1 cellular context compared by ENCODE assay signal in the genomic region with DNA sequence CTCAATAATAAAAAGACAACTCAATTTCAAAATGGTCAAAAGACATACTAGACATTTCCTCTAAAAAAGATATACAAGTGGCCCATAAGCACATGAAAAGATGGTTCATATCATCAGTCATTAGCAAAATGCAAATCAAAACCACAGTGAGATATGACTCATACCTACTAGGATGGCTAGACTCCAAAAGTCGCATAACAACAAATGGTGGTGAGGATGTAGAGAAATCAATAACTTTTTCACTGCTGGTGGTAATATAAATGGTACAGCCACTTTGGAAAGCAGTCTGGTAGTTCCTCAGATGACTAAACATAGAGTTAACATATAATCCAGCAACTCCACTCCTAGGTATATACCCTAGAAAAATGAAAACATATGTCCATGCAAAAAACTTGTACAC.
TF ChIP-seq lines count a peak whose summit lies in the region.

No MANE protein-coding gene starts in this region.

TF ChIP-seq in GM23338, 12 proteins besides CTCF, POLR2A, EP300 and RAD21 (continued from another document):
- TF ChIP-seq, protein P1, sequence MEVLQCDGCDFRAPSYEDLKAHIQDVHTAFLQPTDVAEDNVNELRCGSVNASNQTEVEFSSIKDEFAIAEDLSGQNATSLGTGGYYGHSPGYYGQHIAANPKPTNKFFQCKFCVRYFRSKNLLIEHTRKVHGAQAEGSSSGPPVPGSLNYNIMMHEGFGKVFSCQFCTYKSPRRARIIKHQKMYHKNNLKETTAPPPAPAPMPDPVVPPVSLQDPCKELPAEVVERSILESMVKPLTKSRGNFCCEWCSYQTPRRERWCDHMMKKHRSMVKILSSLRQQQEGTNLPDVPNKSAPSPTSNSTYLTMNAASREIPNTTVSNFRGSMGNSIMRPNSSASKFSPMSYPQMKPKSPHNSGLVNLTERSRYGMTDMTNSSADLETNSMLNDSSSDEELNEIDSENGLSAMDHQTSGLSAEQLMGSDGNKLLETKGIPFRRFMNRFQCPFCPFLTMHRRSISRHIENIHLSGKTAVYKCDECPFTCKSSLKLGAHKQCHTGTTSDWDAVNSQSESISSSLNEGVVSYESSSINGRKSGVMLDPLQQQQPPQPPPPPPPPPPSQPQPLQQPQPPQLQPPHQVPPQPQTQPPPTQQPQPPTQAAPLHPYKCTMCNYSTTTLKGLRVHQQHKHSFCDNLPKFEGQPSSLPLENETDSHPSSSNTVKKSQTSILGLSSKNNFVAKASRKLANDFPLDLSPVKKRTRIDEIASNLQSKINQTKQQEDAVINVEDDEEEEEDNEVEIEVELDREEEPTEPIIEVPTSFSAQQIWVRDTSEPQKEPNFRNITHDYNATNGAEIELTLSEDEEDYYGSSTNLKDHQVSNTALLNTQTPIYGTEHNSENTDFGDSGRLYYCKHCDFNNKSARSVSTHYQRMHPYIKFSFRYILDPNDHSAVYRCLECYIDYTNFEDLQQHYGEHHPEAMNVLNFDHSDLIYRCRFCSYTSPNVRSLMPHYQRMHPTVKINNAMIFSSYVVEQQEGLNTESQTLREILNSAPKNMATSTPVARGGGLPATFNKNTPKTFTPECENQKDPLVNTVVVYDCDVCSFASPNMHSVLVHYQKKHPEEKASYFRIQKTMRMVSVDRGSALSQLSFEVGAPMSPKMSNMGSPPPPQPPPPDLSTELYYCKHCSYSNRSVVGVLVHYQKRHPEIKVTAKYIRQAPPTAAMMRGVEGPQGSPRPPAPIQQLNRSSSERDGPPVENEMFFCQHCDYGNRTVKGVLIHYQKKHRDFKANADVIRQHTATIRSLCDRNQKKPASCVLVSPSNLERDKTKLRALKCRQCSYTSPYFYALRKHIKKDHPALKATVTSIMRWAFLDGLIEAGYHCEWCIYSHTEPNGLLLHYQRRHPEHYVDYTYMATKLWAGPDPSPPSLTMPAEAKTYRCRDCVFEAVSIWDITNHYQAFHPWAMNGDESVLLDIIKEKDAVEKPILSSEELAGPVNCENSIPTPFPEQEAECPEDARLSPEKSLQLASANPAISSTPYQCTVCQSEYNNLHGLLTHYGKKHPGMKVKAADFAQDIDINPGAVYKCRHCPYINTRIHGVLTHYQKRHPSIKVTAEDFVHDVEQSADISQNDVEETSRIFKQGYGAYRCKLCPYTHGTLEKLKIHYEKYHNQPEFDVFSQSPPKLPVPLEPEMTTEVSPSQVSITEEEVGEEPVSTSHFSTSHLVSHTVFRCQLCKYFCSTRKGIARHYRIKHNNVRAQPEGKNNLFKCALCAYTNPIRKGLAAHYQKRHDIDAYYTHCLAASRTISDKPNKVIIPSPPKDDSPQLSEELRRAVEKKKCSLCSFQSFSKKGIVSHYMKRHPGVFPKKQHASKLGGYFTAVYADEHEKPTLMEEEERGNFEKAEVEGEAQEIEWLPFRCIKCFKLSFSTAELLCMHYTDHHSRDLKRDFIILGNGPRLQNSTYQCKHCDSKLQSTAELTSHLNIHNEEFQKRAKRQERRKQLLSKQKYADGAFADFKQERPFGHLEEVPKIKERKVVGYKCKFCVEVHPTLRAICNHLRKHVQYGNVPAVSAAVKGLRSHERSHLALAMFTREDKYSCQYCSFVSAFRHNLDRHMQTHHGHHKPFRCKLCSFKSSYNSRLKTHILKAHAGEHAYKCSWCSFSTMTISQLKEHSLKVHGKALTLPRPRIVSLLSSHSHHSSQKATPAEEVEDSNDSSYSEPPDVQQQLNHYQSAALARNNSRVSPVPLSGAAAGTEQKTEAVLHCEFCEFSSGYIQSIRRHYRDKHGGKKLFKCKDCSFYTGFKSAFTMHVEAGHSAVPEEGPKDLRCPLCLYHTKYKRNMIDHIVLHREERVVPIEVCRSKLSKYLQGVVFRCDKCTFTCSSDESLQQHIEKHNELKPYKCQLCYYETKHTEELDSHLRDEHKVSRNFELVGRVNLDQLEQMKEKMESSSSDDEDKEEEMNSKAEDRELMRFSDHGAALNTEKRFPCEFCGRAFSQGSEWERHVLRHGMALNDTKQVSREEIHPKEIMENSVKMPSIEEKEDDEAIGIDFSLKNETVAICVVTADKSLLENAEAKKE (CRISPR knock-in tag; IDR thresholded peaks at IDR 0.05) = no peak
- TF ChIP-seq EZH2 (IDR thresholded peaks at IDR 0.05; ENCODE audit: low read depth, unreplicated experiment) (no peak), ZNF331 (CRISPR knock-in tag; IDR thresholded peaks at IDR 0.05; ENCODE audit: low read depth) (no peak), CREB1 (CRISPR knock-in tag; IDR thresholded peaks at IDR 0.05; ENCODE audit: low read depth) (no peak), NANOG (IDR thresholded peaks at IDR 0.05; ENCODE audit: borderline replicate concordance) (no peak), STAT1 (IDR thresholded peaks at IDR 0.05; ENCODE audit: unreplicated experiment) (no peak)
- TF ChIP-seq, protein P2, sequence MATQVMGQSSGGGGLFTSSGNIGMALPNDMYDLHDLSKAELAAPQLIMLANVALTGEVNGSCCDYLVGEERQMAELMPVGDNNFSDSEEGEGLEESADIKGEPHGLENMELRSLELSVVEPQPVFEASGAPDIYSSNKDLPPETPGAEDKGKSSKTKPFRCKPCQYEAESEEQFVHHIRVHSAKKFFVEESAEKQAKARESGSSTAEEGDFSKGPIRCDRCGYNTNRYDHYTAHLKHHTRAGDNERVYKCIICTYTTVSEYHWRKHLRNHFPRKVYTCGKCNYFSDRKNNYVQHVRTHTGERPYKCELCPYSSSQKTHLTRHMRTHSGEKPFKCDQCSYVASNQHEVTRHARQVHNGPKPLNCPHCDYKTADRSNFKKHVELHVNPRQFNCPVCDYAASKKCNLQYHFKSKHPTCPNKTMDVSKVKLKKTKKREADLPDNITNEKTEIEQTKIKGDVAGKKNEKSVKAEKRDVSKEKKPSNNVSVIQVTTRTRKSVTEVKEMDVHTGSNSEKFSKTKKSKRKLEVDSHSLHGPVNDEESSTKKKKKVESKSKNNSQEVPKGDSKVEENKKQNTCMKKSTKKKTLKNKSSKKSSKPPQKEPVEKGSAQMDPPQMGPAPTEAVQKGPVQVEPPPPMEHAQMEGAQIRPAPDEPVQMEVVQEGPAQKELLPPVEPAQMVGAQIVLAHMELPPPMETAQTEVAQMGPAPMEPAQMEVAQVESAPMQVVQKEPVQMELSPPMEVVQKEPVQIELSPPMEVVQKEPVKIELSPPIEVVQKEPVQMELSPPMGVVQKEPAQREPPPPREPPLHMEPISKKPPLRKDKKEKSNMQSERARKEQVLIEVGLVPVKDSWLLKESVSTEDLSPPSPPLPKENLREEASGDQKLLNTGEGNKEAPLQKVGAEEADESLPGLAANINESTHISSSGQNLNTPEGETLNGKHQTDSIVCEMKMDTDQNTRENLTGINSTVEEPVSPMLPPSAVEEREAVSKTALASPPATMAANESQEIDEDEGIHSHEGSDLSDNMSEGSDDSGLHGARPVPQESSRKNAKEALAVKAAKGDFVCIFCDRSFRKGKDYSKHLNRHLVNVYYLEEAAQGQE (IDR thresholded peaks at IDR 0.05; ENCODE audit: unreplicated experiment) = no peak
